In the genomic region with DNA sequence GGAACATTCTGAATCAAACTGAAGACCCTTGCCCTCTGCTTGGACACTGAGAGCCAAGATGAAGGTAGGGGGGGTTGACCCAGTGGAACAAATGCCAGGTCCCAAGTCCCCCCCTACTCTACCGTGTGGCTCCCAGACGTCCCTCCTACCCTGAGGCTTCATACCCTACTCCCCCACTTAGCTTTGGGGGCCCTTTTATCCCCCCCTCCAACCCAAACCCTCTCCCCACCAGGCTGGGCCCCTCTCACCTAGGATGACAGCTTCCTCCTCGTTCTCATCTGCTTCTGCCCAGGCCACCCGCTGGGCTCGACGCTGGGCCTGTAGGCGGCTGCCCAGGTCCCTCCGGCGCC, we compare ENCODE assay signal across 8 cellular contexts. TPM values are rescaled to one million over a fixed set of nuclear protein-coding genes. Genes with fewer than 3 reads are reported as not detected.
DNase-seq lines count a peak whose midpoint lies in the region; ATAC-seq and TF ChIP-seq lines count a peak whose summit lies in the region.

No MANE protein-coding gene starts in this region.

- H3K9me3 Mint-ChIP-seq in natural killer cell treated with Interleukin-12 subunit alpha and Interleukin-12 subunit beta and Interleukin-15 and Interleukin-18, amount 100 ng/mL, for 72 hours = no peaks in the 10 kb centered on the region
- H3K9me3 Mint-ChIP-seq in T-helper 2 cell treated with Interferon-gamma antibody and Interleukin-4, amounts not matched to agents 5 μg/mL and 100 μg/mL, for 36 hours = no peaks in the 10 kb centered on the region

- no peaks in the 10 kb centered on the region for H3K27me3 Mint-ChIP-seq in natural killer cell treated with Interleukin-12 subunit alpha and Interleukin-12 subunit beta and Interleukin-15 and Interleukin-18, amount 100 ng/mL, for 72 hours
- H3K27me3 Mint-ChIP-seq in T-helper 2 cell treated with Interferon-gamma antibody and Interleukin-4, amounts not matched to agents 5 μg/mL and 100 μg/mL, for 36 hours (ENCODE audit: low read depth) = no peaks in the 10 kb centered on the region

- ATAC-seq in natural killer cell treated with Interleukin-12 subunit alpha and Interleukin-12 subunit beta and Interleukin-15 and Interleukin-18, amount 100 ng/mL, for 72 hours = no peak

- H3K4me3 ChIP-seq in BJ (ENCODE audit: low read depth, low read length) (peak overlapping the region; percentile 79), LNCaP clone FGC (ENCODE audit: low read depth, low read length) (peak overlapping the region; percentile 99), choroid plexus epithelial cell (ENCODE audit: low read depth, low read length) (peak overlapping the region; percentile 74)

- peak overlapping the region; percentile 97 to 99 for H3K27ac Mint-ChIP-seq in natural killer cell treated with Interleukin-12 subunit alpha and Interleukin-12 subunit beta and Interleukin-15 and Interleukin-18, amount 100 ng/mL, for 72 hours
- H3K27ac Mint-ChIP-seq in T-helper 2 cell treated with Interferon-gamma antibody and Interleukin-4, amounts not matched to agents 5 μg/mL and 100 μg/mL, for 36 hours = no peak overlapping the region

- POLR2A ChIA-PET in BJ (lab: Charles Lee) = no interaction called here

- TF ChIP-seq CTCF in BJ (IDR thresholded peaks at IDR 0.05; ENCODE audit: insufficient read depth, low read depth, low read length) (no peak), LNCaP clone FGC (IDR thresholded peaks at IDR 0.05; ENCODE audit: control insufficient read depth, extremely low read depth, insufficient read depth) (no peak), choroid plexus epithelial cell (conservative IDR thresholded peaks at IDR 0.05; ENCODE audit: low read depth, low read length) (no peak)

- H3K4me3 Mint-ChIP-seq in natural killer cell treated with Interleukin-12 subunit alpha and Interleukin-12 subunit beta and Interleukin-15 and Interleukin-18, amount 100 ng/mL, for 72 hours = peak overlapping the region; percentile 96
- no peak overlapping the region for H3K4me3 Mint-ChIP-seq in T-helper 2 cell treated with Interferon-gamma antibody and Interleukin-4, amounts not matched to agents 5 μg/mL and 100 μg/mL, for 36 hours

- no peak for DNase-seq in BJ (ENCODE audit: low read depth)
- no peak for DNase-seq in LNCaP clone FGC (ENCODE audit: low read depth)
- no peak for DNase-seq in choroid plexus epithelial cell (ENCODE audit: low read depth)
- DNase-seq in natural killer cell treated with Interleukin-12 subunit alpha and Interleukin-12 subunit beta and Interleukin-15 and Interleukin-18, amount 100 ng/mL, for 72 hours (ENCODE audit: low spot score) = no peak
- no peak for DNase-seq in retina
- DNase-seq in T-helper 2 cell treated with Interferon-gamma antibody and Interleukin-4, amounts not matched to agents 5 μg/mL and 100 μg/mL, for 36 hours (ENCODE audit: low spot score) = no peak
- DNase-seq in UCSD-AML1 (lab: John Stamatoyannopoulos, UW; ENCODE audit: unreplicated experiment) = no peak
- no peak for DNase-seq in effector CD4-positive, alpha-beta T cell

- no peaks in the 10 kb centered on the region for H3K27me3 ChIP-seq in BJ (ENCODE audit: control insufficient read depth, insufficient read depth, low read length)

- CTCF ChIA-PET in BJ (lab: Yijun Ruan, JAX) = no interaction called here

- H3K36me3 Mint-ChIP-seq in natural killer cell treated with Interleukin-12 subunit alpha and Interleukin-12 subunit beta and Interleukin-15 and Interleukin-18, amount 100 ng/mL, for 72 hours = no peaks in the 10 kb centered on the region
- H3K36me3 Mint-ChIP-seq in T-helper 2 cell treated with Interferon-gamma antibody and Interleukin-4, amounts not matched to agents 5 μg/mL and 100 μg/mL, for 36 hours (ENCODE audit: low read depth) = peaks cover 29% of the 10 kb centered on the region

- peaks cover 10% of the 10 kb centered on the region for H3K36me3 ChIP-seq in BJ (ENCODE audit: control insufficient read depth, insufficient read depth, low read length)

- peaks cover 14 to 18% of the 10 kb centered on the region in 2 donors for H3K4me1 Mint-ChIP-seq in natural killer cell treated with Interleukin-12 subunit alpha and Interleukin-12 subunit beta and Interleukin-15 and Interleukin-18, amount 100 ng/mL, for 72 hours (ENCODE audit: low read depth in 2 of 2)
- peaks cover 7% of the 10 kb centered on the region for H3K4me1 Mint-ChIP-seq in T-helper 2 cell treated with Interferon-gamma antibody and Interleukin-4, amounts not matched to agents 5 μg/mL and 100 μg/mL, for 36 hours (ENCODE audit: low read depth)

RNA-seq across cellular contexts. Expression of a gene that starts 1.5 kb away (rescaled TPM):
- polyA plus RNA-seq in BJ (2011; rRNA removed) = 33.1 and 34.9 TPM in 2 replicates
- polyA minus RNA-seq in BJ (2011; rRNA and poly(A)+ RNA removed) = 10.3 and 15.2 TPM in 2 replicates
- 10 to 100 TPM; 78.5 to 87.1 TPM for total RNA-seq in natural killer cell treated with Interleukin-12 subunit alpha and Interleukin-12 subunit beta and Interleukin-15 and Interleukin-18, amount 100 ng/mL, for 72 hours

RNA-seq across cellular contexts. Expression of a gene that starts 6.4 kb away (rescaled TPM):
- polyA plus RNA-seq in BJ (2011; rRNA removed) = 26.6 and 35.0 TPM in 2 replicates
- 9.3 and 12.4 TPM in 2 replicates for polyA minus RNA-seq in BJ (2011; rRNA and poly(A)+ RNA removed)
- total RNA-seq in natural killer cell treated with Interleukin-12 subunit alpha and Interleukin-12 subunit beta and Interleukin-15 and Interleukin-18, amount 100 ng/mL, for 72 hours = 10 to 100 TPM; 94.3 to 94.7 TPM

RNA-seq across cellular contexts. Expression of a gene that starts 29.6 kb away (rescaled TPM):
- 6.9 and 8.8 TPM in 2 replicates for polyA plus RNA-seq in BJ (2011; rRNA removed)
- 6.4 and 10.5 TPM in 2 replicates for polyA minus RNA-seq in BJ (2011; rRNA and poly(A)+ RNA removed)
- under 1 TPM; 0.56 to 0.62 TPM for total RNA-seq in natural killer cell treated with Interleukin-12 subunit alpha and Interleukin-12 subunit beta and Interleukin-15 and Interleukin-18, amount 100 ng/mL, for 72 hours

RNA-seq across cellular contexts. Expression of a gene that starts 36.0 kb away (rescaled TPM):
- 0.94 and 1.2 TPM in 2 replicates for polyA plus RNA-seq in BJ (2011; rRNA removed)
- 1.8 and 2.1 TPM in 2 replicates for polyA minus RNA-seq in BJ (2011; rRNA and poly(A)+ RNA removed)
- total RNA-seq in natural killer cell treated with Interleukin-12 subunit alpha and Interleukin-12 subunit beta and Interleukin-15 and Interleukin-18, amount 100 ng/mL, for 72 hours = 1 to 10 TPM in 1 of 2 donors, under 1 TPM in 1; 0.36 to 1.9 TPM

RNA-seq across cellular contexts. Expression of a gene that starts 43.3 kb away (rescaled TPM):
- 8.5 and 13.5 TPM in 2 replicates for polyA plus RNA-seq in BJ (2011; rRNA removed)
- polyA minus RNA-seq in BJ (2011; rRNA and poly(A)+ RNA removed) = 9.9 and 13.1 TPM in 2 replicates
- 10 to 100 TPM; 27.1 to 27.8 TPM for total RNA-seq in natural killer cell treated with Interleukin-12 subunit alpha and Interleukin-12 subunit beta and Interleukin-15 and Interleukin-18, amount 100 ng/mL, for 72 hours
